11 cellular contexts compared by ENCODE assay signal in the genomic region with DNA sequence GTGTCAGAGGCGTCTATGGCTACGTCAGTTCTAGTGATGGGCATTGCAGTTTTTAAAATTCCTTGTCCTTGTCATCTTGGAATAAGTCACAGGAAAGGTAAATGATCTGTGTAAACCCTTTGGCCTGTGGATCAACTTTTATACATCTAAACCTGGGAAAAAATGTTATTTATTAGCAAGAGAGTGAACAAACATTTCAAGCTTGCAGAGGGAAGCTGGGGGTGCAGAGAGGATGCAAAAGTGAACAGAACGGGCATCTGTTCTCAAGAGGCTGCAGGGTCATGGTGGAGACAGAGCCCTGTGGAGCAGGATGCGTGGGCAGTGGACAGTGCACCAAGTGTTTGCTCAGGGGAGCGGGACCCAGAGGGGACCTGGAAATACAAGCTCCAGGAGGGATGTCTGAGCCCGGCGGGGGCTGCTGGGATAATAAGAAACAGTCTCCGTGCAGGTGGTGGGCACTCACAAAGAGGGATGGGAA.
DNase-seq lines count a peak whose midpoint lies in the region; ATAC-seq and TF ChIP-seq lines count a peak whose summit lies in the region.
"Had no signal": no experiment of that assay in that cellular context is flagged by ENCODE, and none has a peak within 500 bp of the region (broad histone marks: within the 10 kb centered on the region; RNA-seq: fewer than 3 reads in every experiment).

No MANE protein-coding gene starts in this region.

- 0 out of 2 replicates have a peak overlapping the region, but pooled peaks have one; percentile 7 for H3K9ac ChIP-seq in HUES64 (ENCODE audit: low read depth, low read length)

- in situ Hi-C loops in ACHN (cut with HindIII; ENCODE audit: low pct_ligation_motif_present, low pct_unique_long_range_greater_than_20kb, low sequenced_read_pairs) (no loop called here), brain microvascular endothelial cell (cut with HindIII; ENCODE audit: low pct_ligation_motif_present, low sequenced_read_pairs) (no loop called here), KBM-7 (cut with MboI; ENCODE audit: low pct_unique_long_range_greater_than_20kb, low sequenced_read_pairs) (no loop called here), transverse colon (cut with MboI; ENCODE audit: low pct_ligation_motif_present in 1 of 4, low pct_unique_long_range_greater_than_20kb in 1 of 4, low sequenced_read_pairs in 3 of 4) (no loop called here)

- H3K9me3 ChIP-seq in HUES64 (ENCODE audit: insufficient read depth, low read depth, low read length) = no peaks in the 10 kb centered on the region
- H3K9me3 ChIP-seq in mesodermal cell (ENCODE audit: control insufficient read depth, low read length) = no peaks in the 10 kb centered on the region
- no peaks in the 10 kb centered on the region for H3K9me3 ChIP-seq in transverse colon

- H3K4me1 ChIP-seq in HUES64 (ENCODE audit: insufficient read depth, low read length) (peaks cover 14% of the 10 kb centered on the region), mesodermal cell (ENCODE audit: control insufficient read depth, insufficient read depth, low read length, poor library complexity, severe bottlenecking) (peaks cover 35% of the 10 kb centered on the region), transverse colon (peaks cover 2 to 10% (median 7%) of the 10 kb centered on the region in 4 donors)

- intact Hi-C loops in transverse colon (cut with DNase I; ENCODE audit: low total_unique reads) = loop anchor here (10.0 kb wide), 1 partner anchor 188 kb away; the partner anchor contains the start of gene ERRFI1

- no peak for TF ChIP-seq CTCF in brain microvascular endothelial cell (IDR thresholded peaks at IDR 0.05; ENCODE audit: low read depth, low read length, missing control alignments)
- no peak for TF ChIP-seq CTCF in transverse colon (IDR thresholded peaks at IDR 0.05)

- no peak for TF ChIP-seq EP300 in transverse colon (IDR thresholded peaks at IDR 0.05; ENCODE audit: low read depth)

- H3K4me3 ChIP-seq in HUES64 (ENCODE audit: low read length) = no peak overlapping the region
- H3K4me3 ChIP-seq in brain microvascular endothelial cell (ENCODE audit: low read depth, low read length) = no peak overlapping the region
- H3K4me3 ChIP-seq in mesodermal cell (ENCODE audit: extremely low read depth, insufficient read depth, low read length, poor library complexity, severe bottlenecking) = no peak overlapping the region
- no peak overlapping the region for H3K4me3 ChIP-seq in transverse colon

- H3K36me3 ChIP-seq in HUES64 (ENCODE audit: insufficient read depth, low read length) = no peaks in the 10 kb centered on the region
- H3K36me3 ChIP-seq in brain microvascular endothelial cell (replicated peaks) = no peaks in the 10 kb centered on the region
- H3K36me3 ChIP-seq in mesodermal cell (ENCODE audit: control insufficient read depth, insufficient read depth, low read length) = no peaks in the 10 kb centered on the region
- no peaks in the 10 kb centered on the region for H3K36me3 ChIP-seq in transverse colon

- 88% methylated on average over 8 of the region's 8 CpGs for WGBS in HUES64
- 93 to 94% methylated on average over 6 to 7 of the region's 8 CpGs for WGBS in mesodermal cell (ENCODE audit: insufficient coverage in 2 of 2), 2 experiments
- 77 to 93% methylated on average over 7 to 8 of the region's 8 CpGs for WGBS in transverse colon (ENCODE audit: low coverage in 1 of 2), 2 donors

- ATAC-seq in HG03139 (IDR thresholded peaks at IDR 0.05; ENCODE audit: unreplicated experiment) = no peak

- H3K27me3 ChIP-seq in HUES64 (ENCODE audit: insufficient read depth, low read length) = peaks cover under 1% of the 10 kb centered on the region; the same call in 1 of the 2 replicates
- H3K27me3 ChIP-seq in brain microvascular endothelial cell (replicated peaks) = no peaks in the 10 kb centered on the region
- no peaks in the 10 kb centered on the region for H3K27me3 ChIP-seq in transverse colon

- H3K27ac ChIP-seq in HUES64 (ENCODE audit: low read depth, low read length) (no peak overlapping the region), brain microvascular endothelial cell (peak overlapping the region; percentile 71), mesodermal cell (ENCODE audit: low read depth, low read length, severe bottlenecking) (peak overlapping the region; percentile 78), transverse colon (no peak overlapping the region)
- H3K27ac ChIP-seq: C4-2B had no signal

- DNase-seq in ACHN = peak; percentile 5
- no peak for DNase-seq in brain microvascular endothelial cell
- DNase-seq in KBM-7 = no peak
- DNase-seq in anterior cingulate cortex (lab: John Stamatoyannopoulos, UW) = no peak
- DNase-seq in transverse colon = no peak
- DNase-seq: NCI-H1417, NCI-H524 had no signal

- TF ChIP-seq POLR2A in transverse colon (IDR thresholded peaks at IDR 0.05) = no peak

Comparison
In these comparisons a context has a peak if more than half of its experiments do, and no peak if none do; other contexts are left out.
1. H3K27ac ChIP-seq: peak in brain microvascular endothelial cell (single experiment) and mesodermal cell (single experiment); none in HUES64 (single experiment) and transverse colon (0 of 4).